Comparison of ENCODE assay signal across 8 cellular contexts in the genomic region with DNA sequence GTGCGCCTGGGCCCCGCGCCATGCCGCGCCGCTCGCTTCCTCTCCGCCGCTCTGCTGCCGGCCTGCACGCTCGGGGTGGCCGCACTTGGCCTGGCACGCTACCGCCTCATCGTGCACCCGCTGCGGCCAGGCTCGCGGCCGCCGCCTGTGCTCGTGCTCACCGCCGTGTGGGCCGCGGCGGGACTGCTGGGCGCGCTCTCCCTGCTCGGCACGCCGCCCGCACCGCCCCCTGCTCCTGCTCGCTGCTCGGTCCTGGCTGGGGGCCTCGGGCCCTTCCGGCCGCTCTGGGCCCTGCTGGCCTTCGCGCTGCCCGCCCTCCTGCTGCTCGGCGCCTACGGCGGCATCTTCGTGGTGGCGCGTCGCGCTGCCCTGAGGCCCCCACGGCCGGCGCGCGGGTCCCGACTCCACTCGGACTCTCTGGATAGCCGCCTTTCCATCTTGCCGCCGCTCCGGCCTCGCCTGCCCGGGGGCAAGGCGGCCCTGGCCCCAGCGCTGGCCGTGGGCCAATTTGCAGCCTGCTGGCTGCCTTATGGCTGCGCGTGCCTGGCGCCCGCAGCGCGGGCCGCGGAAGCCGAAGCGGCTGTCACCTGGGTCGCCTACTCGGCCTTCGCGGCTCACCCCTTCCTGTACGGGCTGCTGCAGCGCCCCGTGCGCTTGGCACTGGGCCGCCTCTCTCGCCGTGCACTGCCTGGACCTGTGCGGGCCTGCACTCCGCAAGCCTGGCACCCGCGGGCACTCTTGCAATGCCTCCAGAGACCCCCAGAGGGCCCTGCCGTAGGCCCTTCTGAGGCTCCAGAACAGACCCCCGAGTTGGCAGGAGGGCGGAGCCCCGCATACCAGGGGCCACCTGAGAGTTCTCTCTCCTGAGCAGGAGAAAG. TPM values are rescaled to one million over a fixed set of nuclear protein-coding genes. Genes with fewer than 3 reads are reported as not detected.
DNase-seq lines count a peak whose midpoint lies in the region; ATAC-seq and TF ChIP-seq lines count a peak whose summit lies in the region.

No MANE protein-coding gene starts in this region.

- no peaks in the 10 kb centered on the region for H3K36me3 Mint-ChIP-seq in WTC11

- intact Hi-C loops in lower leg skin (cut with DNase I; ENCODE audit: low total_unique reads): loop anchor here (5.0 kb wide), 1 partner anchor 1636 kb away; no protein-coding TSS in a partner anchor

- TF ChIP-seq POLR2A in lower leg skin (IDR thresholded peaks at IDR 0.05): no peak

- POLR2A ChIA-PET in WTC11 (lab: Charles Lee): no interaction called here

- CTCF ChIA-PET in WTC11 (lab: Charles Lee): interaction anchor here (0.8 to 3.1 kb wide), 10 partner anchors 10 to 237 kb away, joined by 3 to 21 read pairs (median 6); a partner anchor contains a TSS

- peaks cover 49% of the 10 kb centered on the region for H3K27me3 Mint-ChIP-seq in WTC11 (ENCODE audit: low read depth)

- no peaks in the 10 kb centered on the region for H3K9me3 Mint-ChIP-seq in WTC11

- no peak overlapping the region for H3K27ac Mint-ChIP-seq in WTC11

- 9 to 21% methylated on average over 3 to 90 of the region's 97 CpGs for WGBS in lower leg skin, 2 donors

- TF ChIP-seq CTCF in WTC11 (IDR thresholded peaks at IDR 0.05): peak; percentile 67
- TF ChIP-seq CTCF in lower leg skin (IDR thresholded peaks at IDR 0.05): no peak

- peaks cover 4% of the 10 kb centered on the region; the same call in 1 of the 2 replicates for H3K4me1 Mint-ChIP-seq in WTC11

- DNase-seq in WTC11 (ENCODE audit: low spot score) (peak; percentile 86), lower leg skin (ENCODE audit: low spot score in 2 of 2) (peak in 1 of 2 donors; percentile 85), substantia nigra (lab: John Stamatoyannopoulos, UW) (peak in 41 of 49 donors; percentile 28 to 91 (median 64)), NCI-H2227 treated with DMSO at 0.1 percent for 48 hours (lab: John Stamatoyannopoulos, UW) (no peak)
- peak; percentile 36 for DNase-seq in effector CD8-positive, alpha-beta T cell (lab: John Stamatoyannopoulos, UW)

- ATAC-seq in GM18907 (IDR thresholded peaks at IDR 0.05; ENCODE audit: unreplicated experiment) (peak; percentile 44), WTC11 (peak; percentile 82), GM19455 (IDR thresholded peaks at IDR 0.05; ENCODE audit: unreplicated experiment) (no peak), HG02970 (IDR thresholded peaks at IDR 0.05; ENCODE audit: low FRiP score, unreplicated experiment) (no peak)

- H3K4me3 ChIP-seq in lower leg skin (ENCODE audit: low read depth, poor library complexity, severe bottlenecking): peak overlapping the region; percentile 8

- H3K4me3 Mint-ChIP-seq in WTC11: peak overlapping the region; percentile 54

- H3K27ac ChIP-seq in substantia nigra (ENCODE audit: low read depth, low read length, poor library complexity, severe bottlenecking): peak overlapping the region; percentile 99

TF ChIP-seq in WTC11, 78 proteins besides CTCF, POLR2A, EP300 and RAD21 (continues in another document):
- no peak; the same call in 1 of the 2 replicates for TF ChIP-seq ZNF138 (CRISPR knock-in tag; conservative IDR thresholded peaks at IDR 0.05)
- no peak for TF ChIP-seq NFATC4 (CRISPR knock-in tag; IDR thresholded peaks at IDR 0.05)
- TF ChIP-seq ELF4 (CRISPR knock-in tag; IDR thresholded peaks at IDR 0.05; ENCODE audit: low read depth): peak; percentile 67; the same call in 1 of the 2 replicates
- TF ChIP-seq IRF2 (CRISPR knock-in tag; IDR thresholded peaks at IDR 0.05; ENCODE audit: borderline replicate concordance, low read depth): peak; percentile 68; the same call in 1 of the 2 replicates
- TF ChIP-seq, protein P1, sequence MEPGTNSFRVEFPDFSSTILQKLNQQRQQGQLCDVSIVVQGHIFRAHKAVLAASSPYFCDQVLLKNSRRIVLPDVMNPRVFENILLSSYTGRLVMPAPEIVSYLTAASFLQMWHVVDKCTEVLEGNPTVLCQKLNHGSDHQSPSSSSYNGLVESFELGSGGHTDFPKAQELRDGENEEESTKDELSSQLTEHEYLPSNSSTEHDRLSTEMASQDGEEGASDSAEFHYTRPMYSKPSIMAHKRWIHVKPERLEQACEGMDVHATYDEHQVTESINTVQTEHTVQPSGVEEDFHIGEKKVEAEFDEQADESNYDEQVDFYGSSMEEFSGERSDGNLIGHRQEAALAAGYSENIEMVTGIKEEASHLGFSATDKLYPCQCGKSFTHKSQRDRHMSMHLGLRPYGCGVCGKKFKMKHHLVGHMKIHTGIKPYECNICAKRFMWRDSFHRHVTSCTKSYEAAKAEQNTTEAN (CRISPR knock-in tag; IDR thresholded peaks at IDR 0.05): no peak
- peak; percentile 60; the same call in 1 of the 2 replicates for TF ChIP-seq SMAD4 (CRISPR knock-in tag; IDR thresholded peaks at IDR 0.05)
- peak; percentile 73; the same call in 1 of the 2 replicates for TF ChIP-seq TEAD4 (CRISPR knock-in tag; IDR thresholded peaks at IDR 0.05)
- TF ChIP-seq, protein P2, sequence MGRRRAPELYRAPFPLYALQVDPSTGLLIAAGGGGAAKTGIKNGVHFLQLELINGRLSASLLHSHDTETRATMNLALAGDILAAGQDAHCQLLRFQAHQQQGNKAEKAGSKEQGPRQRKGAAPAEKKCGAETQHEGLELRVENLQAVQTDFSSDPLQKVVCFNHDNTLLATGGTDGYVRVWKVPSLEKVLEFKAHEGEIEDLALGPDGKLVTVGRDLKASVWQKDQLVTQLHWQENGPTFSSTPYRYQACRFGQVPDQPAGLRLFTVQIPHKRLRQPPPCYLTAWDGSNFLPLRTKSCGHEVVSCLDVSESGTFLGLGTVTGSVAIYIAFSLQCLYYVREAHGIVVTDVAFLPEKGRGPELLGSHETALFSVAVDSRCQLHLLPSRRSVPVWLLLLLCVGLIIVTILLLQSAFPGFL (CRISPR knock-in tag; IDR thresholded peaks at IDR 0.05; ENCODE audit: borderline replicate concordance): no peak
- TF ChIP-seq, protein P3, sequence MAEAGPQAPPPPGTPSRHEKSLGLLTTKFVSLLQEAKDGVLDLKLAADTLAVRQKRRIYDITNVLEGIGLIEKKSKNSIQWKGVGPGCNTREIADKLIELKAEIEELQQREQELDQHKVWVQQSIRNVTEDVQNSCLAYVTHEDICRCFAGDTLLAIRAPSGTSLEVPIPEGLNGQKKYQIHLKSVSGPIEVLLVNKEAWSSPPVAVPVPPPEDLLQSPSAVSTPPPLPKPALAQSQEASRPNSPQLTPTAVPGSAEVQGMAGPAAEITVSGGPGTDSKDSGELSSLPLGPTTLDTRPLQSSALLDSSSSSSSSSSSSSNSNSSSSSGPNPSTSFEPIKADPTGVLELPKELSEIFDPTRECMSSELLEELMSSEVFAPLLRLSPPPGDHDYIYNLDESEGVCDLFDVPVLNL (CRISPR knock-in tag; IDR thresholded peaks at IDR 0.05; ENCODE audit: borderline replicate concordance, low read depth): no peak; the same call in 1 of the 2 replicates
- TF ChIP-seq, protein P4, sequence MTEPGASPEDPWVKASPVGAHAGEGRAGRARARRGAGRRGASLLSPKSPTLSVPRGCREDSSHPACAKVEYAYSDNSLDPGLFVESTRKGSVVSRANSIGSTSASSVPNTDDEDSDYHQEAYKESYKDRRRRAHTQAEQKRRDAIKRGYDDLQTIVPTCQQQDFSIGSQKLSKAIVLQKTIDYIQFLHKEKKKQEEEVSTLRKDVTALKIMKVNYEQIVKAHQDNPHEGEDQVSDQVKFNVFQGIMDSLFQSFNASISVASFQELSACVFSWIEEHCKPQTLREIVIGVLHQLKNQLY (CRISPR knock-in tag; IDR thresholded peaks at IDR 0.05): 0 out of 2 replicates have a peak, but pooled peaks have one; percentile 70
- 0 out of 2 replicates have a peak, but pooled peaks have one; percentile 37 for TF ChIP-seq ZNF317 (CRISPR knock-in tag; IDR thresholded peaks at IDR 0.05; ENCODE audit: borderline replicate concordance, low read depth)
- peak; percentile 98; the same call in 1 of the 2 replicates for TF ChIP-seq CBFB (CRISPR knock-in tag; IDR thresholded peaks at IDR 0.05; ENCODE audit: low read depth)
- no peak for TF ChIP-seq GTF2I (CRISPR knock-in tag; conservative IDR thresholded peaks at IDR 0.05)
- TF ChIP-seq ESRRA (CRISPR knock-in tag; IDR thresholded peaks at IDR 0.05; ENCODE audit: borderline replicate concordance): no peak
- TF ChIP-seq, protein P5, sequence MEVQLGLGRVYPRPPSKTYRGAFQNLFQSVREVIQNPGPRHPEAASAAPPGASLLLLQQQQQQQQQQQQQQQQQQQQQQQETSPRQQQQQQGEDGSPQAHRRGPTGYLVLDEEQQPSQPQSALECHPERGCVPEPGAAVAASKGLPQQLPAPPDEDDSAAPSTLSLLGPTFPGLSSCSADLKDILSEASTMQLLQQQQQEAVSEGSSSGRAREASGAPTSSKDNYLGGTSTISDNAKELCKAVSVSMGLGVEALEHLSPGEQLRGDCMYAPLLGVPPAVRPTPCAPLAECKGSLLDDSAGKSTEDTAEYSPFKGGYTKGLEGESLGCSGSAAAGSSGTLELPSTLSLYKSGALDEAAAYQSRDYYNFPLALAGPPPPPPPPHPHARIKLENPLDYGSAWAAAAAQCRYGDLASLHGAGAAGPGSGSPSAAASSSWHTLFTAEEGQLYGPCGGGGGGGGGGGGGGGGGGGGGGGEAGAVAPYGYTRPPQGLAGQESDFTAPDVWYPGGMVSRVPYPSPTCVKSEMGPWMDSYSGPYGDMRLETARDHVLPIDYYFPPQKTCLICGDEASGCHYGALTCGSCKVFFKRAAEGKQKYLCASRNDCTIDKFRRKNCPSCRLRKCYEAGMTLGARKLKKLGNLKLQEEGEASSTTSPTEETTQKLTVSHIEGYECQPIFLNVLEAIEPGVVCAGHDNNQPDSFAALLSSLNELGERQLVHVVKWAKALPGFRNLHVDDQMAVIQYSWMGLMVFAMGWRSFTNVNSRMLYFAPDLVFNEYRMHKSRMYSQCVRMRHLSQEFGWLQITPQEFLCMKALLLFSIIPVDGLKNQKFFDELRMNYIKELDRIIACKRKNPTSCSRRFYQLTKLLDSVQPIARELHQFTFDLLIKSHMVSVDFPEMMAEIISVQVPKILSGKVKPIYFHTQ (CRISPR knock-in tag; IDR thresholded peaks at IDR 0.05): no peak

RNA-seq across cellular contexts. Expression of a gene that starts 1.0 kb away (rescaled TPM):
- total RNA-seq in WTC11 (2021) (0.24 to 0.55 TPM (median 0.46 TPM) in 3 replicates), lower leg skin (not detected)

RNA-seq across cellular contexts. Expression of a gene that starts 11.1 kb away (rescaled TPM):
- total RNA-seq in WTC11 (2021) (28.7 to 31.6 TPM (median 30.6 TPM) in 3 replicates), lower leg skin (10 to 100 TPM; 25.5 to 46.7 (median 29.2) TPM)

RNA-seq across cellular contexts. Expression of a gene that starts 14.0 kb away (rescaled TPM):
- total RNA-seq in WTC11 (2021) (2.8 to 2.9 TPM (median 2.8 TPM) in 3 replicates), lower leg skin (10 to 100 TPM in 2 of 4 donors, 1 to 10 TPM in 2; 6.0 to 16.2 (median 9.0) TPM)

RNA-seq across cellular contexts. Expression of a gene that starts 14.4 kb away (rescaled TPM):
- total RNA-seq in WTC11 (2021): 47.0 to 49.9 TPM (median 49.4 TPM) in 3 replicates
- total RNA-seq in lower leg skin: 10 to 100 TPM; 10.0 to 16.9 (median 14.0) TPM

RNA-seq across cellular contexts. Expression of a gene that starts 17.7 kb away (rescaled TPM):
- total RNA-seq in WTC11 (2021) (11.8 to 12.6 TPM (median 12.3 TPM) in 3 replicates), lower leg skin (10 to 100 TPM; 35.0 to 69.4 (median 51.9) TPM)

Comparison
In these comparisons a context has a peak if more than half of its experiments do, and no peak if none do; other contexts are left out.
1. ATAC-seq: peak in GM18907 (single experiment) and WTC11 (single experiment); none in GM19455 (single experiment) and HG02970 (single experiment).